ENCODE assay signal across 18 cellular contexts in genomic region chr17:1007310-1008007, GRCh38. TPM values are rescaled to one million over a fixed set of nuclear protein-coding genes. Genes with fewer than 3 reads are reported as not detected.
A peak's percentile ranks its signal among the peaks of the same experiment; 100 is the strongest.
DNase-seq lines count a peak whose midpoint lies in the region; ATAC-seq and TF ChIP-seq lines count a peak whose summit lies in the region.
"Had no signal": no experiment of that assay in that cellular context is flagged by ENCODE, and none has a peak within 500 bp of the region (broad histone marks: within the 10 kb centered on the region; RNA-seq: fewer than 3 reads in every experiment).

No MANE protein-coding gene starts in this region.

- 81 to 87% methylated on average over 16 of the region's 16 CpGs for WGBS in esophagus, 2 donors
- WGBS in testis, 2 donors: 84 to 87% methylated on average over 12 to 16 of the region's 16 CpGs

- H2AFZ ChIP-seq in osteoblast (ENCODE audit: low read length): no peak overlapping the region
- H2AFZ ChIP-seq: hepatocyte had no signal

- no peaks in the 10 kb centered on the region for H3K9me3 ChIP-seq in esophagus (ENCODE audit: control insufficient read depth in 2 of 2, insufficient read depth in 1 of 2, low read depth in 1 of 2, low read length in 1 of 2)
- no peaks in the 10 kb centered on the region for H3K9me3 ChIP-seq in osteoblast (ENCODE audit: low read depth, low read length)
- no peaks in the 10 kb centered on the region for H3K9me3 ChIP-seq in testis
- H3K9me3 ChIP-seq: Caco-2, mucosa of descending colon had no signal

- TF ChIP-seq CTCF in osteoblast (IDR thresholded peaks at IDR 0.05; ENCODE audit: extremely low read depth, low read depth, low read length) (no peak), testis (IDR thresholded peaks at IDR 0.05) (no peak)

- no peak for ATAC-seq in HG02798 (IDR thresholded peaks at IDR 0.05; ENCODE audit: poor library complexity, unreplicated experiment)
- no peak for ATAC-seq in natural killer cell treated with Interleukin-12 subunit alpha and Interleukin-12 subunit beta and Interleukin-15 and Interleukin-18, amount 100 ng/mL, for 72 hours
- ATAC-seq: activated CD8-positive, alpha-beta T cell treated with anti-CD3 and anti-CD28 coated beads for 36 hours; mucosa of descending colon had no signal

- H3K36me3 Mint-ChIP-seq in natural killer cell treated with Interleukin-12 subunit alpha and Interleukin-12 subunit beta and Interleukin-15 and Interleukin-18, amount 100 ng/mL, for 72 hours: peaks cover under 1% of the 10 kb centered on the region

- DNase-seq in NCI-H1694 treated with DMSO at 0.1 percent for 48 hours (lab: John Stamatoyannopoulos, UW) (peak; percentile 9), osteoblast (ENCODE audit: insufficient read length, low spot score, missing footprints) (peak; percentile 89), testis (no peak), NCI-H748 (lab: John Stamatoyannopoulos, UW; ENCODE audit: unreplicated experiment) (no peak)
- no peak for DNase-seq in activated CD4-positive, alpha-beta T cell treated with anti-CD3 and anti-CD28 coated beads, Interleukin-2, amount 50 U/mL, for 4 hours
- no peak for DNase-seq in natural killer cell treated with Interleukin-12 subunit alpha and Interleukin-12 subunit beta and Interleukin-15 and Interleukin-18, amount 100 ng/mL, for 72 hours (ENCODE audit: low spot score)
- DNase-seq: activated CD8-positive, alpha-beta T cell treated with anti-CD3 and anti-CD28 coated beads for 36 hours; activated naive CD8-positive, alpha-beta T cell treated with anti-CD3 and anti-CD28 coated beads, Interleukin-2, amount 10 ng/mL, durations not matched to agents 7 days and 5 days; Caco-2; effector CD8-positive, alpha-beta T cell; mucosa of descending colon; NCI-H187 treated with DMSO at 0.1 percent for 48 hours; SHP77; WERI-Rb-1 had no signal

- H3K4me2 ChIP-seq in osteoblast (ENCODE audit: insufficient read depth, low read length): no peak overlapping the region
- H3K4me2 ChIP-seq: hepatocyte had no signal

- H4K20me1 ChIP-seq in osteoblast (ENCODE audit: insufficient read depth, low read length): peaks cover 25% of the 10 kb centered on the region

- H3K4me1 ChIP-seq in esophagus (ENCODE audit: control insufficient read depth in 2 of 2, insufficient read depth in 2 of 2, low read length in 1 of 2) (peaks cover 4 to 28% of the 10 kb centered on the region in 2 donors), osteoblast (ENCODE audit: insufficient read depth, low read length) (peaks cover 26% of the 10 kb centered on the region), testis (peaks cover 38% of the 10 kb centered on the region)

- H3K4me3 ChIP-seq in esophagus (ENCODE audit: low read depth in 1 of 2, low read length in 2 of 2): no peak overlapping the region
- no peak overlapping the region for H3K4me3 ChIP-seq in osteoblast (ENCODE audit: insufficient read depth, low read length)
- H3K4me3 ChIP-seq in testis: no peak overlapping the region
- H3K4me3 ChIP-seq: cardiac muscle cell, hepatocyte, mucosa of descending colon had no signal

- intact Hi-C loops in testis (cut with DNase I; ENCODE audit: low total_unique reads): no loop called here

- H3K4me3 Mint-ChIP-seq in natural killer cell treated with Interleukin-12 subunit alpha and Interleukin-12 subunit beta and Interleukin-15 and Interleukin-18, amount 100 ng/mL, for 72 hours: no peak overlapping the region
- H3K4me3 Mint-ChIP-seq: activated CD8-positive, alpha-beta T cell treated with anti-CD3 and anti-CD28 coated beads for 36 hours; activated naive CD8-positive, alpha-beta T cell treated with anti-CD3 and anti-CD28 coated beads, Interleukin-2, amount 10 ng/mL, durations not matched to agents 7 days and 5 days had no signal

- H3K27me3 Mint-ChIP-seq in natural killer cell treated with Interleukin-12 subunit alpha and Interleukin-12 subunit beta and Interleukin-15 and Interleukin-18, amount 100 ng/mL, for 72 hours: no peaks in the 10 kb centered on the region
- H3K27me3 Mint-ChIP-seq: activated CD8-positive, alpha-beta T cell treated with anti-CD3 and anti-CD28 coated beads for 36 hours; activated naive CD8-positive, alpha-beta T cell treated with anti-CD3 and anti-CD28 coated beads, Interleukin-2, amount 10 ng/mL, durations not matched to agents 7 days and 5 days had no signal

- H3K27me3 ChIP-seq in esophagus (ENCODE audit: control insufficient read depth in 1 of 2, insufficient read depth in 2 of 2, low read length in 2 of 2) (no peaks in the 10 kb centered on the region), osteoblast (ENCODE audit: insufficient read depth, low read length) (no peaks in the 10 kb centered on the region), testis (no peaks in the 10 kb centered on the region)
- H3K27me3 ChIP-seq: cardiac muscle cell, hepatocyte had no signal

- H3K4me1 Mint-ChIP-seq in natural killer cell treated with Interleukin-12 subunit alpha and Interleukin-12 subunit beta and Interleukin-15 and Interleukin-18, amount 100 ng/mL, for 72 hours (ENCODE audit: low read depth in 2 of 2): peaks cover 5 to 6% of the 10 kb centered on the region in 2 donors

- H3K27ac Mint-ChIP-seq in natural killer cell treated with Interleukin-12 subunit alpha and Interleukin-12 subunit beta and Interleukin-15 and Interleukin-18, amount 100 ng/mL, for 72 hours: no peak overlapping the region
- H3K27ac Mint-ChIP-seq: activated CD8-positive, alpha-beta T cell treated with anti-CD3 and anti-CD28 coated beads for 36 hours; activated naive CD8-positive, alpha-beta T cell treated with anti-CD3 and anti-CD28 coated beads, Interleukin-2, amount 10 ng/mL, durations not matched to agents 7 days and 5 days had no signal

- H3K36me3 ChIP-seq in esophagus (ENCODE audit: control insufficient read depth in 2 of 2, insufficient read depth in 2 of 2, low read length in 1 of 2): peaks cover 23 to 69% of the 10 kb centered on the region in 2 donors
- peaks cover 44% of the 10 kb centered on the region for H3K36me3 ChIP-seq in osteoblast (ENCODE audit: insufficient read depth, low read length)
- no peaks in the 10 kb centered on the region for H3K36me3 ChIP-seq in testis (ENCODE audit: low read depth, missing control alignments)

- TF ChIP-seq POLR2A in testis (IDR thresholded peaks at IDR 0.05): no peak

- H3K27ac ChIP-seq in esophagus (ENCODE audit: low read depth in 2 of 2, low read length in 1 of 2): peak overlapping the region; percentile 44 to 52
- no peak overlapping the region for H3K27ac ChIP-seq in osteoblast (ENCODE audit: low read depth, low read length)
- peak overlapping the region; percentile 59 to 82 for H3K27ac ChIP-seq in testis
- H3K27ac ChIP-seq: cardiac muscle cell, hepatocyte, WERI-Rb-1 had no signal

- no peaks in the 10 kb centered on the region for H3K9me3 Mint-ChIP-seq in natural killer cell treated with Interleukin-12 subunit alpha and Interleukin-12 subunit beta and Interleukin-15 and Interleukin-18, amount 100 ng/mL, for 72 hours
- H3K9me3 Mint-ChIP-seq: activated CD8-positive, alpha-beta T cell treated with anti-CD3 and anti-CD28 coated beads for 36 hours; activated naive CD8-positive, alpha-beta T cell treated with anti-CD3 and anti-CD28 coated beads, Interleukin-2, amount 10 ng/mL, durations not matched to agents 7 days and 5 days had no signal

- peaks cover 3% of the 10 kb centered on the region for H3K79me2 ChIP-seq in osteoblast (ENCODE audit: insufficient read depth, low read length)
- H3K79me2 ChIP-seq: hepatocyte had no signal

RNA-seq across cellular contexts. Expression of gene TIMM22, which starts 10.5 kb away (rescaled TPM):
- polyA plus RNA-seq in esophagus (1 to 10 TPM; 5.0 to 9.3 TPM), testis (ENCODE audit: insufficient read depth, low read depth, low replicate concordance) (18.2 TPM)
- total RNA-seq in osteoblast (10.5 and 10.6 TPM in 2 replicates), testis (10 to 100 TPM; 18.3 to 19.1 TPM)
- total RNA-seq in natural killer cell treated with Interleukin-12 subunit alpha and Interleukin-12 subunit beta and Interleukin-15 and Interleukin-18, amount 100 ng/mL, for 72 hours: 10 to 100 TPM; 12.7 to 19.8 TPM

RNA-seq across cellular contexts. Expression of gene NXN, which starts 27.9 kb away (rescaled TPM):
- 10 to 100 TPM; 10.1 to 24.0 TPM for polyA plus RNA-seq in esophagus
- 60.7 and 68.8 TPM in 2 replicates for total RNA-seq in osteoblast
- 10 to 100 TPM; 22.9 to 26.0 TPM for total RNA-seq in testis
- 23.0 TPM for polyA plus RNA-seq in testis (ENCODE audit: insufficient read depth, low read depth, low replicate concordance)
- under 1 TPM; 0.61 to 0.69 TPM for total RNA-seq in natural killer cell treated with Interleukin-12 subunit alpha and Interleukin-12 subunit beta and Interleukin-15 and Interleukin-18, amount 100 ng/mL, for 72 hours

Comparison
In these comparisons a context has a peak if more than half of its experiments do, and no peak if none do; other contexts are left out.
1. DNase-seq: peak in NCI-H1694 treated with DMSO at 0.1 percent for 48 hours (single experiment) and osteoblast (single experiment); none in testis (single experiment), activated CD4-positive, alpha-beta T cell treated with anti-CD3 and anti-CD28 coated beads, Interleukin-2, amount 50 U/mL, for 4 hours (0 of 2), NCI-H748 (single experiment) and natural killer cell treated with Interleukin-12 subunit alpha and Interleukin-12 subunit beta and Interleukin-15 and Interleukin-18, amount 100 ng/mL, for 72 hours (single experiment).
2. RNA of gene NXN, which starts 27.9 kb away (total RNA-seq): 60.7 to 68.8 TPM in osteoblast and 22.9 to 26.0 TPM in testis; 0.61 to 0.69 TPM in natural killer cell treated with Interleukin-12 subunit alpha and Interleukin-12 subunit beta and Interleukin-15 and Interleukin-18, amount 100 ng/mL, for 72 hours; every median in the first group is over 10 times any median in the second.